In the genomic region with DNA sequence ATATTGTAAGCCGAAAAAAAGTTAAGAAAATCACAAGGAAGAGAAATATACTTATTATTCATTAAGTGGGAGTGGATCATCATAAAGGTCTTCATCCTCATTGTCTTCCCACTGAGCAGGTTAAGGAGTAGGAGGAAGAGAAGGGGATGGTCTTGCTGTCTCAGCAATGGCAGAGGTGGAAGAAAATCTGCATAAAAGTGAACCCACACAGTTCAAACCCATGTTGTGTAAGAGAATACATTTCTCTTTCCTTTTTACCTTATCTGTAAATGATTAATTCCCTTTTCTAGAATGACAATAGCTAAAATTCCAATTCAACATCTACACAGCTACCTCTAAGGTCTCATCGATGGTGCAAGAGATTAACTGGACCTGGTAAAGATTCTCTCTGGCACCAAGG, we compare ENCODE assay signal across 20 cellular contexts.
DNase-seq lines count a peak whose midpoint lies in the region; ATAC-seq, FAIRE-seq and TF ChIP-seq lines count a peak whose summit lies in the region.
"Had no signal": no experiment of that assay in that cellular context is flagged by ENCODE, and none has a peak within 500 bp of the region (broad histone marks: within the 10 kb centered on the region; RNA-seq: fewer than 3 reads in every experiment).

No MANE protein-coding gene starts in this region.

- H3K27ac ChIP-seq in cardiac muscle cell (peak overlapping the region; percentile 98), heart right ventricle (no peak overlapping the region), neural progenitor cell (no peak overlapping the region)
- H3K27ac ChIP-seq: 22Rv1; A549; BLaER1 treated with 17β-estradiol and CSF1 and Interleukin-3, amounts not matched to agents 10 nM and 100 nM; C4-2B had no signal

- H3K9me3 ChIP-seq in cardiac muscle cell (ENCODE audit: low read depth): no peaks in the 10 kb centered on the region
- H3K9me3 ChIP-seq in heart right ventricle: peaks cover 0 to 14% (median 3%) of the 10 kb centered on the region in 11 donors
- H3K9me3 ChIP-seq in neural progenitor cell (ENCODE audit: low read depth): no peaks in the 10 kb centered on the region
- H3K9me3 ChIP-seq: A549; BLaER1 treated with 17β-estradiol and CSF1 and Interleukin-3, amounts not matched to agents 10 nM and 100 nM; Caco-2 had no signal

- H3F3A ChIP-seq in neural progenitor cell (ENCODE audit: low read depth): no peaks in the 10 kb centered on the region

- peaks cover 36% of the 10 kb centered on the region for H3K4me1 ChIP-seq in cardiac muscle cell (ENCODE audit: low read depth)
- peaks cover 0 to 44% (median 21%) of the 10 kb centered on the region in 9 donors for H3K4me1 ChIP-seq in heart right ventricle
- H3K4me1 ChIP-seq in neural progenitor cell: peaks cover 11% of the 10 kb centered on the region
- H3K4me1 ChIP-seq: A549 had no signal

- DNase-seq in cardiac muscle cell (ENCODE audit: low read depth in 1 of 2, low spot score in 1 of 2) (no peak), heart right ventricle (no peak), neural progenitor cell (ENCODE audit: low spot score) (no peak), MV-4-11 (lab: John Stamatoyannopoulos, UW) (no peak), GM19239 (ENCODE audit: insufficient read length, low spot score) (no peak)
- DNase-seq: AML-193; Caco-2; Calu3; CD4-positive, alpha-beta T cell; CD8-positive, alpha-beta T cell; DMS79 treated with DMSO at 0.1 percent for 48 hours; GF-D8 had no signal

- H4K20me1 ChIP-seq in neural progenitor cell (ENCODE audit: low read depth): no peaks in the 10 kb centered on the region
- H4K20me1 ChIP-seq: BLaER1 treated with 17β-estradiol and CSF1 and Interleukin-3, amounts not matched to agents 10 nM and 100 nM had no signal

- WGBS in heart right ventricle, 2 donors: 90 to 91% methylated on average over 2 of the region's 2 CpGs

- peaks cover 5% of the 10 kb centered on the region for H3K36me3 Mint-ChIP-seq in neural progenitor cell
- H3K36me3 Mint-ChIP-seq: CD8-positive, alpha-beta T cell had no signal

- no peak for FAIRE-seq in GM19239 (lab: Jason Lieb, UNC)
- FAIRE-seq: A549, D721Med, G401.6, GM12891 had no signal

- peaks cover 8% of the 10 kb centered on the region for H3K27me3 Mint-ChIP-seq in neural progenitor cell (ENCODE audit: insufficient read depth, low read depth)
- H3K27me3 Mint-ChIP-seq: B cell; CD4-positive, alpha-beta T cell had no signal

- no peak for TF ChIP-seq CTCF in cardiac muscle cell (IDR thresholded peaks at IDR 0.05; ENCODE audit: low read depth, low read length)
- TF ChIP-seq CTCF in heart right ventricle (IDR thresholded peaks at IDR 0.05): no peak
- TF ChIP-seq CTCF in neural progenitor cell (IDR thresholded peaks at IDR 0.05): no peak

- H2AFZ ChIP-seq in neural progenitor cell (replicated peaks): no peak overlapping the region

- intact Hi-C loops in heart right ventricle (cut with DNase I): no loop called here

- peaks cover 33% of the 10 kb centered on the region for H3K4me1 Mint-ChIP-seq in neural progenitor cell
- H3K4me1 Mint-ChIP-seq: B cell had no signal

- H3K4me3 ChIP-seq in cardiac muscle cell (no peak overlapping the region), heart right ventricle (no peak overlapping the region), neural progenitor cell (no peak overlapping the region)
- H3K4me3 ChIP-seq: A549; BLaER1 treated with 17β-estradiol and CSF1 and Interleukin-3, amounts not matched to agents 10 nM and 100 nM had no signal

- no peak overlapping the region for H3K9ac ChIP-seq in neural progenitor cell
- H3K9ac ChIP-seq: BLaER1 treated with 17β-estradiol and CSF1 and Interleukin-3, amounts not matched to agents 10 nM and 100 nM had no signal

- H3K4me2 ChIP-seq in neural progenitor cell: no peak overlapping the region
- H3K4me2 ChIP-seq: A549 had no signal

- H3K79me2 ChIP-seq in neural progenitor cell (ENCODE audit: low read depth): no peaks in the 10 kb centered on the region

- no peak overlapping the region for H3K4me3 Mint-ChIP-seq in neural progenitor cell
- H3K4me3 Mint-ChIP-seq: B cell; CD4-positive, alpha-beta T cell; CD8-positive, alpha-beta T cell had no signal

- ATAC-seq in heart right ventricle: no peak
- ATAC-seq: A549; CD8-positive, alpha-beta T cell had no signal

- no peaks in the 10 kb centered on the region for H3K36me3 ChIP-seq in cardiac muscle cell
- no peaks in the 10 kb centered on the region for H3K36me3 ChIP-seq in heart right ventricle
- no peaks in the 10 kb centered on the region for H3K36me3 ChIP-seq in neural progenitor cell
- H3K36me3 ChIP-seq: BLaER1 treated with 17β-estradiol and CSF1 and Interleukin-3, amounts not matched to agents 10 nM and 100 nM had no signal

- no peaks in the 10 kb centered on the region for H3K27me3 ChIP-seq in cardiac muscle cell
- no peaks in the 10 kb centered on the region for H3K27me3 ChIP-seq in heart right ventricle
- no peaks in the 10 kb centered on the region for H3K27me3 ChIP-seq in neural progenitor cell
- H3K27me3 ChIP-seq: BLaER1 treated with 17β-estradiol and CSF1 and Interleukin-3, amounts not matched to agents 10 nM and 100 nM had no signal

- H3K27ac Mint-ChIP-seq in neural progenitor cell: peak overlapping the region; percentile 50
- H3K27ac Mint-ChIP-seq: B cell; CD4-positive, alpha-beta T cell; CD8-positive, alpha-beta T cell had no signal

- peaks cover 16% of the 10 kb centered on the region for H3K9me3 Mint-ChIP-seq in neural progenitor cell
